1 cellular context compared by ENCODE assay signal in genomic region chr6:111517965-111518364, GRCh38.
A peak's percentile ranks its signal among the peaks of the same experiment; 100 is the strongest.
TF ChIP-seq lines count a peak whose summit lies in the region.

No MANE protein-coding gene starts in this region.

TF ChIP-seq in K562, 482 proteins besides CTCF, POLR2A, EP300 and RAD21 (continued from another document):
- no peak for TF ChIP-seq ARID4B (CRISPR knock-in tag; IDR thresholded peaks at IDR 0.05)
- TF ChIP-seq SMARCA4 (IDR thresholded peaks at IDR 0.05), result 0 out of 2 replicates have a peak, but pooled peaks have one; percentile 28
- TF ChIP-seq DIDO1 (tag; IDR thresholded peaks at IDR 0.05; ENCODE audit: low read depth), result no peak
- TF ChIP-seq ZNF316 (IDR thresholded peaks at IDR 0.05), result peak; percentile 76
- TF ChIP-seq ETV1 (tag; conservative IDR thresholded peaks at IDR 0.05; ENCODE audit: low read depth), result no peak
- TF ChIP-seq KLF6 (CRISPR knock-in tag; IDR thresholded peaks at IDR 0.05; ENCODE audit: borderline replicate concordance), result no peak
- TF ChIP-seq HBP1 (CRISPR knock-in tag; IDR thresholded peaks at IDR 0.05), result no peak
- no peak for TF ChIP-seq TAF1 (IDR thresholded peaks at IDR 0.05; ENCODE audit: control insufficient read depth, extremely low read depth, insufficient read depth, low read length, severe bottlenecking)
- peak; percentile 80 for TF ChIP-seq MAFG (tag; conservative IDR thresholded peaks at IDR 0.05)
- peak; percentile 89 for TF ChIP-seq NFE2 (IDR thresholded peaks at IDR 0.05; ENCODE audit: low read depth)
- TF ChIP-seq PRDM10 (IDR thresholded peaks at IDR 0.05; ENCODE audit: partially characterized antibody), result peak; percentile 22
- TF ChIP-seq C11orf30 (IDR thresholded peaks at IDR 0.05; ENCODE audit: low read depth), result peak; percentile 86
- TF ChIP-seq NFE2L1 (tag; IDR thresholded peaks at IDR 0.05; ENCODE audit: borderline replicate concordance, low read depth), result 0 out of 2 replicates have a peak, but pooled peaks have one; percentile 19
TF ChIP-seq in K562: peak in this region for 9.
